In the genomic region with DNA sequence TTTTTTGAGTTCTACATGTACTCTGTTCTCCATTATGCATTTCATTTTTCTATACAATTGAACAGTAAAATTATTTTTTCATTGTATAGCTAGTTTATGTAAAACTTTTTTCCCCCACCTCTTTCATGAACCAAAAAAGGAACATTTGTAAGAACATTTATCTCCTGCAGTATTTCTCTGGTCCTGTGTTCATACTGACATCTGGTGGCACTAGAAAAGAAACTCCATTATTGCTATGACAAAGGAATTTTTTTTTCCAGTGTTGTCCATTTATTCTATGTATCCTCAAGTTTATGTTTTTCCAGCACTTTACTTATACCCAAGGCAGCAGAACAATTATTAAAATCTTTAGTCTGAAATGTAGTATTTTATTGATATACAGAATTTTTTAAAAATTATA, we compare ENCODE assay signal across 8 cellular contexts. TPM values are rescaled to one million over a fixed set of nuclear protein-coding genes. Genes with fewer than 3 reads are reported as not detected.
DNase-seq lines count a peak whose midpoint lies in the region; ATAC-seq, FAIRE-seq and TF ChIP-seq lines count a peak whose summit lies in the region.

No MANE protein-coding gene starts in this region.

- intact Hi-C loops in activated naive CD4-positive, alpha-beta T cell treated with anti-CD3 and anti-CD28 coated beads for 36 hours (cut with micrococcal nuclease), result no loop called here

- H2BK20ac ChIP-seq in H1 (ENCODE audit: low read length), result no peak overlapping the region

- H3K4me1 ChIP-seq in H1 (replicated peaks in 1 of 4; ENCODE audit: control insufficient read depth in 3 of 4, insufficient read depth in 4 of 4, low read length in 3 of 4) (no peaks in the 10 kb centered on the region), small intestine (ENCODE audit: control insufficient read depth in 2 of 2, insufficient read depth in 1 of 2, low read depth in 1 of 2, low read length in 1 of 2) (no peaks in the 10 kb centered on the region)

- H3K9me3 Mint-ChIP-seq in activated naive CD4-positive, alpha-beta T cell treated with anti-CD3 and anti-CD28 coated beads for 36 hours, result no peaks in the 10 kb centered on the region

- H3K27ac ChIP-seq in H1 (ENCODE audit: low read depth, low read length), result no peak overlapping the region
- no peak overlapping the region for H3K27ac ChIP-seq in small intestine (ENCODE audit: low read depth in 1 of 2, low read length in 1 of 2)

- TF ChIP-seq POLR2A in H1 (IDR thresholded peaks at IDR 0.05; ENCODE audit: control extremely low read depth in 1 of 2, low read depth in 2 of 2, low read length in 2 of 2), result no peak

- CTCF ChIA-PET in H1 (lab: Charles Lee; ENCODE audit: partially characterized antibody), result interaction anchor here (0.6 to 1.8 kb wide), 7 partner anchors 10 to 304 kb away, joined by 3 to 6 read pairs (median 3); no protein-coding TSS in a partner anchor
- CTCF ChIA-PET in activated naive CD4-positive, alpha-beta T cell treated with anti-CD3 and anti-CD28 coated beads for 36 hours (lab: Charles Lee), result no interaction called here

- no peak overlapping the region for H3K14ac ChIP-seq in H1 (ENCODE audit: insufficient read length)

- H4K91ac ChIP-seq in H1 (replicated peaks; ENCODE audit: insufficient read length, low read length), result no peak overlapping the region

- H3K4me3 Mint-ChIP-seq in activated naive CD4-positive, alpha-beta T cell treated with anti-CD3 and anti-CD28 coated beads for 36 hours, result no peak overlapping the region

- no peaks in the 10 kb centered on the region for H3K79me1 ChIP-seq in H1 (ENCODE audit: low read depth, low read length)

- ATAC-seq in GM21367 (IDR thresholded peaks at IDR 0.05; ENCODE audit: unreplicated experiment), result no peak

- H3K18ac ChIP-seq in H1 (ENCODE audit: extremely low read depth, low read length), result no peak overlapping the region

- no peak overlapping the region for H3K23ac ChIP-seq in H1 (ENCODE audit: insufficient read length)

- H4K20me1 ChIP-seq in H1 (replicated peaks in 1 of 2; ENCODE audit: control insufficient read depth in 1 of 2, insufficient read depth in 2 of 2, low read length in 2 of 2), result no peaks in the 10 kb centered on the region

- H3K4ac ChIP-seq in H1 (replicated peaks; ENCODE audit: insufficient read length, low read depth, low read length), result no peak overlapping the region

- H2AK5ac ChIP-seq in H1 (ENCODE audit: low read depth, low read length), result no peak overlapping the region

- FAIRE-seq in H1 (lab: Jason Lieb, UNC) (no peak), small intestine (lab: Jason Lieb, UNC) (peak; percentile 23)

- H3K27me3 ChIP-seq in H1 (replicated peaks in 1 of 4; ENCODE audit: control insufficient read depth in 3 of 4, extremely low read depth in 1 of 4, insufficient read depth in 3 of 4, low read length in 3 of 4) (no peaks in the 10 kb centered on the region), small intestine (ENCODE audit: control insufficient read depth in 2 of 2, insufficient read depth in 2 of 2, low read length in 2 of 2) (no peaks in the 10 kb centered on the region)

- no peak overlapping the region for H2BK15ac ChIP-seq in H1 (ENCODE audit: low read length)

- H3K23me2 ChIP-seq in H1 (ENCODE audit: low read depth, low read length), result no peaks in the 10 kb centered on the region

- no peak overlapping the region for H3K27ac Mint-ChIP-seq in activated naive CD4-positive, alpha-beta T cell treated with anti-CD3 and anti-CD28 coated beads for 36 hours

- no peaks in the 10 kb centered on the region for H3K9me3 ChIP-seq in H1 (ENCODE audit: insufficient read depth in 2 of 2, low read depth in 1 of 2, low read length in 1 of 2)
- H3K9me3 ChIP-seq in small intestine (ENCODE audit: control insufficient read depth, low read depth), result no peaks in the 10 kb centered on the region

- H3K56ac ChIP-seq in H1 (replicated peaks; ENCODE audit: insufficient read length, low read depth, low read length), result no peak overlapping the region

- H3K4me3 ChIP-seq in H1 (ENCODE audit: extremely low read depth in 1 of 4, insufficient read depth in 2 of 4, low read depth in 3 of 4, low read length in 4 of 4), result no peak overlapping the region
- H3K4me3 ChIP-seq in small intestine (ENCODE audit: low read depth in 1 of 2, low read length in 2 of 2), result no peak overlapping the region

- H3K36me3 Mint-ChIP-seq in activated naive CD4-positive, alpha-beta T cell treated with anti-CD3 and anti-CD28 coated beads for 36 hours (ENCODE audit: low read depth), result peaks cover 8% of the 10 kb centered on the region

- no peak for TF ChIP-seq EP300 in H1 (IDR thresholded peaks at IDR 0.05; ENCODE audit: borderline replicate concordance in 1 of 2, low read depth in 2 of 2, low read length in 2 of 2)

- POLR2A ChIA-PET in H1 (lab: Charles Lee; ENCODE audit: partially characterized antibody), result no interaction called here

- H4K8ac ChIP-seq in H1 (ENCODE audit: extremely low read depth, insufficient read depth, low read length), result no peak overlapping the region

- no peak overlapping the region for H3K4me2 ChIP-seq in H1 (ENCODE audit: insufficient read depth in 1 of 2, low read depth in 2 of 2, low read length in 2 of 2)

- TF ChIP-seq CTCF in H1 (IDR thresholded peaks at IDR 0.05; ENCODE audit: control extremely low read depth in 1 of 3, insufficient read depth in 1 of 3, low read depth in 1 of 3, low read length in 3 of 3), result peak in 2 of 3 experiments; percentile 14 to 15; a peak in 2 of 4 replicates

- no peak overlapping the region for H2AFZ ChIP-seq in H1 (ENCODE audit: low read length)

- no peak overlapping the region for H2BK5ac ChIP-seq in H1 (ENCODE audit: low read depth, low read length)

- peaks cover 8% of the 10 kb centered on the region for H3K4me1 Mint-ChIP-seq in activated naive CD4-positive, alpha-beta T cell treated with anti-CD3 and anti-CD28 coated beads for 36 hours (ENCODE audit: low read depth)

- H3K27me3 Mint-ChIP-seq in activated naive CD4-positive, alpha-beta T cell treated with anti-CD3 and anti-CD28 coated beads for 36 hours (ENCODE audit: low read depth), result no peaks in the 10 kb centered on the region

- H3K79me2 ChIP-seq in H1 (ENCODE audit: control insufficient read depth in 1 of 2, insufficient read depth in 2 of 2, low read length in 2 of 2), result no peaks in the 10 kb centered on the region

- no peak overlapping the region for H2BK120ac ChIP-seq in H1 (replicated peaks; ENCODE audit: low read depth, low read length)

- H3K36me3 ChIP-seq in H1 (ENCODE audit: control insufficient read depth in 2 of 4, insufficient read depth in 4 of 4, low read length in 3 of 4) (no peaks in the 10 kb centered on the region), small intestine (ENCODE audit: control insufficient read depth in 2 of 2, insufficient read depth in 2 of 2, low read length in 2 of 2) (peaks cover 0 to 2% of the 10 kb centered on the region in 2 donors)

- DNase-seq in NCI-H748 (lab: John Stamatoyannopoulos, UW; ENCODE audit: unreplicated experiment), result peak; percentile 9
- DNase-seq in NCI-H748 treated with DMSO at 0.1 percent for 48 hours (lab: John Stamatoyannopoulos, UW), result no peak
- DNase-seq in NCI-H526 treated with DMSO at 0.1 percent for 48 hours (lab: John Stamatoyannopoulos, UW), result peak; percentile 47
- no peak for DNase-seq in H1 (ENCODE audit: low read depth in 1 of 2, low spot score in 2 of 2)
- peak; percentile 4 for DNase-seq in small intestine
- DNase-seq in activated naive CD4-positive, alpha-beta T cell treated with anti-CD3 and anti-CD28 coated beads for 36 hours, result no peak
- no peak for DNase-seq in NOMO-1 (lab: John Stamatoyannopoulos, UW; ENCODE audit: unreplicated experiment in 2 of 2)

- no peak overlapping the region for H2BK12ac ChIP-seq in H1 (ENCODE audit: low read depth, low read length)

- no peak overlapping the region for H4K5ac ChIP-seq in H1 (ENCODE audit: insufficient read length, low read depth, low read length)

- no peak overlapping the region for H3K9ac ChIP-seq in H1 (replicated peaks in 1 of 4; ENCODE audit: extremely low read depth in 1 of 4, low read depth in 3 of 4, low read length in 3 of 4)

- peak; percentile 54 to 66 for TF ChIP-seq RAD21 in H1 (IDR thresholded peaks at IDR 0.05 in 1 of 2, conservative IDR thresholded peaks at IDR 0.05 in 1 of 2; ENCODE audit: low read depth in 2 of 2, low read length in 2 of 2)

RNA-seq across cellular contexts. Expression of a gene that starts 27.4 kb away (rescaled TPM):
- 11.2 and 11.7 TPM in 2 replicates for total RNA-seq in H1 (2021; fragmentation: NEBNext Ultra II Directional; extraction: Animal tissue kit (Norgen Biotek cat#: 25700))
- polyA plus RNA-seq in H1 (2011; rRNA removed) (3.6 and 5.4 TPM in 2 replicates), small intestine (10 to 100 TPM in 1 of 3 donors, 1 to 10 TPM in 2; 6.8 to 14.7 (median 7.2) TPM)
- polyA plus RNA-seq in H1 (2011; cell fraction: cytosol; rRNA removed), result 7.3 TPM
- polyA plus RNA-seq in H1 (2011; cell fraction: nucleus; rRNA removed), result 2.1 TPM
- 5.9 to 9.1 TPM (median 6.4 TPM) in 4 replicates for polyA plus RNA-seq in H1 (2012, experiment 1 of 2)
- 3.5 TPM for polyA plus RNA-seq in H1 (2012, experiment 2 of 2)
- 5.9 TPM for polyA plus RNA-seq in H1 (2013, experiment 1 of 2)
- 5.3 TPM for polyA plus RNA-seq in H1 (2013, experiment 2 of 2)
- polyA minus RNA-seq in H1 (2011; rRNA and poly(A)+ RNA removed), result 1.8 and 2.0 TPM in 2 replicates
- polyA minus RNA-seq in H1 (2011; cell fraction: cytosol; rRNA and poly(A)+ RNA removed), result 2.0 TPM
- 2.7 TPM for polyA minus RNA-seq in H1 (2011; cell fraction: nucleus; rRNA and poly(A)+ RNA removed)
- 10 to 100 TPM; 11.5 to 12.4 TPM for total RNA-seq in activated naive CD4-positive, alpha-beta T cell treated with anti-CD3 and anti-CD28 coated beads for 36 hours

RNA-seq across cellular contexts. Expression of a gene that starts 46.6 kb away (rescaled TPM):
- total RNA-seq in H1 (2021; fragmentation: NEBNext Ultra II Directional; extraction: Animal tissue kit (Norgen Biotek cat#: 25700)), result 25.4 and 29.8 TPM in 2 replicates
- 14.5 and 22.6 TPM in 2 replicates for polyA plus RNA-seq in H1 (2011; rRNA removed)
- 19.5 TPM for polyA plus RNA-seq in H1 (2011; cell fraction: cytosol; rRNA removed)
- polyA plus RNA-seq in H1 (2011; cell fraction: nucleus; rRNA removed), result 13.3 TPM
- polyA plus RNA-seq in H1 (2012, experiment 1 of 2), result 12.3 to 29.8 TPM (median 18.9 TPM) in 4 replicates
- 2.1 TPM for polyA plus RNA-seq in H1 (2012, experiment 2 of 2)
- polyA plus RNA-seq in H1 (2013, experiment 1 of 2), result 14.0 TPM
- 13.6 TPM for polyA plus RNA-seq in H1 (2013, experiment 2 of 2)
- 43.8 and 45.5 TPM in 2 replicates for polyA minus RNA-seq in H1 (2011; rRNA and poly(A)+ RNA removed)
- 27.3 TPM for polyA minus RNA-seq in H1 (2011; cell fraction: cytosol; rRNA and poly(A)+ RNA removed)
- polyA minus RNA-seq in H1 (2011; cell fraction: nucleus; rRNA and poly(A)+ RNA removed), result 58.3 TPM
- 1 to 10 TPM; 6.0 to 6.7 (median 6.5) TPM for polyA plus RNA-seq in small intestine
- 10 to 100 TPM; 17.2 to 19.1 TPM for total RNA-seq in activated naive CD4-positive, alpha-beta T cell treated with anti-CD3 and anti-CD28 coated beads for 36 hours

RNA-seq across cellular contexts. Expression of a gene that starts 46.7 kb away (rescaled TPM):
- 23.8 and 26.7 TPM in 2 replicates for total RNA-seq in H1 (2021; fragmentation: NEBNext Ultra II Directional; extraction: Animal tissue kit (Norgen Biotek cat#: 25700))
- polyA plus RNA-seq in H1 (2011; rRNA removed) (12.9 and 14.7 TPM in 2 replicates), small intestine (10 to 100 TPM; 13.0 to 42.7 (median 19.7) TPM)
- 17.4 TPM for polyA plus RNA-seq in H1 (2011; cell fraction: cytosol; rRNA removed)
- polyA plus RNA-seq in H1 (2011; cell fraction: nucleus; rRNA removed), result 5.8 TPM
- 12.7 to 21.2 TPM (median 14.4 TPM) in 4 replicates for polyA plus RNA-seq in H1 (2012, experiment 1 of 2)
- polyA plus RNA-seq in H1 (2012, experiment 2 of 2), result 2.4 TPM
- 31.6 TPM for polyA plus RNA-seq in H1 (2013, experiment 1 of 2)
- 37.2 TPM for polyA plus RNA-seq in H1 (2013, experiment 2 of 2)
- 7.1 and 8.5 TPM in 2 replicates for polyA minus RNA-seq in H1 (2011; rRNA and poly(A)+ RNA removed)
- 12.0 TPM for polyA minus RNA-seq in H1 (2011; cell fraction: cytosol; rRNA and poly(A)+ RNA removed)
- polyA minus RNA-seq in H1 (2011; cell fraction: nucleus; rRNA and poly(A)+ RNA removed), result 13.5 TPM
- total RNA-seq in activated naive CD4-positive, alpha-beta T cell treated with anti-CD3 and anti-CD28 coated beads for 36 hours, result 10 to 100 TPM; 16.7 to 18.5 TPM

Comparison
In these comparisons a context has a peak if more than half of its experiments do, and no peak if none do; other contexts are left out.
1. DNase-seq: peak in NCI-H748 (single experiment), NCI-H526 treated with DMSO at 0.1 percent for 48 hours (single experiment) and small intestine (single experiment); none in NCI-H748 treated with DMSO at 0.1 percent for 48 hours (single experiment), H1 (0 of 2), activated naive CD4-positive, alpha-beta T cell treated with anti-CD3 and anti-CD28 coated beads for 36 hours (single experiment) and NOMO-1 (0 of 2).